19 cellular contexts compared by ENCODE assay signal in the genomic region with DNA sequence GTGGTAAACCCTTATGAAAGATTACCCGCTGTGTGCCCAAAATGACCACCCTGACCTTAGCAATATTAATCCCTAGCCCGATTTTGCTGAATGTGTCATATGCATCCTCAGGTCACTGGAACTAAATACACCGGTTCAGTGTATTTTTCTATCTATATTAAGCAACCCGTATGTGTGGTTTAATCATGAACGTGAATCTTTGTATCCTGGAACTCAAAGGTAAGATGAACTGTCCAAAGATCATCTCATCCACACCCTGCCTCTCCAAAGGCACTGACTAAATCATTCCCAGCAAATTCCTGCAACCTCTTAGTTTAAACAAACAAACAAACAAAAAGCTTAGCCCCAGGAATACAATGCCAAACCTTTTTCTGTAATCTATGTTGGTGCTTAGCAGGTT.
A peak's percentile ranks its signal among the peaks of the same experiment; 100 is the strongest.
DNase-seq lines count a peak whose midpoint lies in the region; ATAC-seq, FAIRE-seq and TF ChIP-seq lines count a peak whose summit lies in the region.
"Had no signal": no experiment of that assay in that cellular context is flagged by ENCODE, and none has a peak within 500 bp of the region (broad histone marks: within the 10 kb centered on the region; RNA-seq: fewer than 3 reads in every experiment).

No MANE protein-coding gene starts in this region.

- H3K4me1 ChIP-seq in A549: 0 out of 3 replicates have a peak, but pooled peaks cover 4% of the 10 kb centered on the region

- no peak for TF ChIP-seq RAD21 in A549 (conservative IDR thresholded peaks at IDR 0.05 in 1 of 2, IDR thresholded peaks at IDR 0.05 in 1 of 2)

- CTCF ChIA-PET in activated CD4-positive, alpha-beta T cell treated with anti-CD3 and anti-CD28 coated beads, Interleukin-2, amount 10 ng/mL, durations not matched to agents 7 days and 5 days (lab: Charles Lee): interaction anchor here (1.0 to 1.6 kb wide), 3 partner anchors 7 to 81 kb away, joined by 3 read pairs; no protein-coding TSS in a partner anchor
- CTCF ChIA-PET in A549 (lab: Yijun Ruan, JAX): no interaction called here

- TF ChIP-seq CTCF in A549 (IDR thresholded peaks at IDR 0.05): no peak

- peaks cover 27% of the 10 kb centered on the region for H3K27me3 Mint-ChIP-seq in activated CD4-positive, alpha-beta T cell treated with anti-CD3 and anti-CD28 coated beads, Interleukin-2, amount 10 ng/mL, durations not matched to agents 7 days and 5 days
- H3K27me3 Mint-ChIP-seq in immature natural killer cell (ENCODE audit: low read depth in 3 of 3): peaks cover 34 to 65% (median 35%) of the 10 kb centered on the region in 3 donors

- no peak for TF ChIP-seq EP300 in A549 (IDR thresholded peaks at IDR 0.05)

- H3K27ac ChIP-seq in A549 (no peak overlapping the region), KOPT-K1 (ENCODE audit: low read depth, low read length, poor library complexity, severe bottlenecking) (peak overlapping the region; percentile 69)

- no peak for TF ChIP-seq POLR2A in A549 (IDR thresholded peaks at IDR 0.05; ENCODE audit: low read length)

- ATAC-seq in A549: no peak; a peak in 1 of 6 replicates
- ATAC-seq in HG03135 (IDR thresholded peaks at IDR 0.05; ENCODE audit: unreplicated experiment): no peak
- ATAC-seq in GM21447 (IDR thresholded peaks at IDR 0.05; ENCODE audit: unreplicated experiment): no peak
- ATAC-seq: GM23338 had no signal

- H3K36me3 Mint-ChIP-seq in activated CD4-positive, alpha-beta T cell treated with anti-CD3 and anti-CD28 coated beads, Interleukin-2, amount 10 ng/mL, durations not matched to agents 7 days and 5 days (ENCODE audit: low read depth): peaks cover 37% of the 10 kb centered on the region
- H3K36me3 Mint-ChIP-seq in immature natural killer cell: no peaks in the 10 kb centered on the region
- H3K36me3 Mint-ChIP-seq: CD4-positive, alpha-beta memory T cell had no signal

- H3K27ac Mint-ChIP-seq in activated CD4-positive, alpha-beta T cell treated with anti-CD3 and anti-CD28 coated beads, Interleukin-2, amount 10 ng/mL, durations not matched to agents 7 days and 5 days: peak overlapping the region; percentile 92
- no peak overlapping the region for H3K27ac Mint-ChIP-seq in immature natural killer cell
- H3K27ac Mint-ChIP-seq: GM23338 had no signal

- FAIRE-seq in A549 (lab: Jason Lieb, UNC): no peak

- H3K9me3 Mint-ChIP-seq in activated CD4-positive, alpha-beta T cell treated with anti-CD3 and anti-CD28 coated beads, Interleukin-2, amount 10 ng/mL, durations not matched to agents 7 days and 5 days: peaks cover 16% of the 10 kb centered on the region
- H3K9me3 Mint-ChIP-seq in immature natural killer cell: no peaks in the 10 kb centered on the region

- H3K4me2 ChIP-seq in A549: peak overlapping the region; percentile 22; the same call in 1 of the 3 replicates
- H3K4me2 ChIP-seq: GM23338 had no signal

- WGBS in A549 (ENCODE audit: missing lambda C conversion rate): 28% methylated on average over 5 of the region's 5 CpGs

- H3K9me3 ChIP-seq in A549 (no peaks in the 10 kb centered on the region), KOPT-K1 (ENCODE audit: insufficient read depth, low read length, poor library complexity, severe bottlenecking) (peaks cover 2% of the 10 kb centered on the region)

- POLR2A ChIA-PET in activated CD4-positive, alpha-beta T cell treated with anti-CD3 and anti-CD28 coated beads, Interleukin-2, amount 10 ng/mL, durations not matched to agents 7 days and 5 days (lab: Charles Lee): no interaction called here
- POLR2A ChIA-PET in A549 (lab: Yijun Ruan, JAX): no interaction called here

- H3K4me1 Mint-ChIP-seq in activated CD4-positive, alpha-beta T cell treated with anti-CD3 and anti-CD28 coated beads, Interleukin-2, amount 10 ng/mL, durations not matched to agents 7 days and 5 days: peaks cover 62% of the 10 kb centered on the region
- H3K4me1 Mint-ChIP-seq in immature natural killer cell: peaks cover 53 to 61% of the 10 kb centered on the region in 2 donors

- H3K36me3 ChIP-seq in KOPT-K1 (ENCODE audit: insufficient read depth, low read length): no peaks in the 10 kb centered on the region

- no peak overlapping the region for H3K4me3 ChIP-seq in A549
- H3K4me3 ChIP-seq: GM23338 had no signal

- DNase-seq in activated CD4-positive, alpha-beta T cell treated with anti-CD3 and anti-CD28 coated beads, Interleukin-2, amount 10 ng/mL, durations not matched to agents 7 days and 5 days: no peak
- DNase-seq in activated CD4-positive, alpha-beta T cell treated with anti-CD3 and anti-CD28 coated beads, Interleukin-2, amount 50 U/mL, for 4 hours: no peak
- DNase-seq in A549 (ENCODE audit: low read depth in 1 of 2, low spot score in 1 of 2) (no peak), immature natural killer cell (no peak), cerebellar nuclear complex (lab: John Stamatoyannopoulos, UW) (no peak)
- DNase-seq: Calu3, HCEC 1CT, NCI-H1105, NCI-H1694, NCI-H2107, NCI-H510A treated with DMSO at 0.1 percent for 48 hours, NCI-H774, RPMI8226, SHP77 treated with DMSO at 0.1 percent for 48 hours had no signal

- no peak overlapping the region for H3K4me3 Mint-ChIP-seq in activated CD4-positive, alpha-beta T cell treated with anti-CD3 and anti-CD28 coated beads, Interleukin-2, amount 10 ng/mL, durations not matched to agents 7 days and 5 days
- peak overlapping the region in 3 of 5 donors; percentile 56 to 64 (median 56) for H3K4me3 Mint-ChIP-seq in immature natural killer cell
- H3K4me3 Mint-ChIP-seq: GM23338 had no signal

TF ChIP-seq in A549, 52 proteins besides CTCF, POLR2A, EP300 and RAD21:
- TF ChIP-seq, protein P1, sequence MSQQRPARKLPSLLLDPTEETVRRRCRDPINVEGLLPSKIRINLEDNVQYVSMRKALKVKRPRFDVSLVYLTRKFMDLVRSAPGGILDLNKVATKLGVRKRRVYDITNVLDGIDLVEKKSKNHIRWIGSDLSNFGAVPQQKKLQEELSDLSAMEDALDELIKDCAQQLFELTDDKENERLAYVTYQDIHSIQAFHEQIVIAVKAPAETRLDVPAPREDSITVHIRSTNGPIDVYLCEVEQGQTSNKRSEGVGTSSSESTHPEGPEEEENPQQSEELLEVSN (IDR thresholded peaks at IDR 0.05; ENCODE audit: borderline replicate concordance, low read depth): no peak
- TF ChIP-seq, protein P2, sequence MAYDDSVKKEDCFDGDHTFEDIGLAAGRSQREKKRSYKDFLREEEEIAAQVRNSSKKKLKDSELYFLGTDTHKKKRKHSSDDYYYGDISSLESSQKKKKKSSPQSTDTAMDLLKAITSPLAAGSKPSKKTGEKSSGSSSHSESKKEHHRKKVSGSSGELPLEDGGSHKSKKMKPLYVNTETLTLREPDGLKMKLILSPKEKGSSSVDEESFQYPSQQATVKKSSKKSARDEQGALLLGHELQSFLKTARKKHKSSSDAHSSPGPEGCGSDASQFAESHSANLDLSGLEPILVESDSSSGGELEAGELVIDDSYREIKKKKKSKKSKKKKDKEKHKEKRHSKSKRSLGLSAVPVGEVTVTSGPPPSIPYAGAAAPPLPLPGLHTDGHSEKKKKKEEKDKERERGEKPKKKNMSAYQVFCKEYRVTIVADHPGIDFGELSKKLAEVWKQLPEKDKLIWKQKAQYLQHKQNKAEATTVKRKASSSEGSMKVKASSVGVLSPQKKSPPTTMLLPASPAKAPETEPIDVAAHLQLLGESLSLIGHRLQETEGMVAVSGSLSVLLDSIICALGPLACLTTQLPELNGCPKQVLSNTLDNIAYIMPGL (CRISPR knock-in tag; IDR thresholded peaks at IDR 0.05; ENCODE audit: borderline replicate concordance): no peak
- TF ChIP-seq, protein P3, sequence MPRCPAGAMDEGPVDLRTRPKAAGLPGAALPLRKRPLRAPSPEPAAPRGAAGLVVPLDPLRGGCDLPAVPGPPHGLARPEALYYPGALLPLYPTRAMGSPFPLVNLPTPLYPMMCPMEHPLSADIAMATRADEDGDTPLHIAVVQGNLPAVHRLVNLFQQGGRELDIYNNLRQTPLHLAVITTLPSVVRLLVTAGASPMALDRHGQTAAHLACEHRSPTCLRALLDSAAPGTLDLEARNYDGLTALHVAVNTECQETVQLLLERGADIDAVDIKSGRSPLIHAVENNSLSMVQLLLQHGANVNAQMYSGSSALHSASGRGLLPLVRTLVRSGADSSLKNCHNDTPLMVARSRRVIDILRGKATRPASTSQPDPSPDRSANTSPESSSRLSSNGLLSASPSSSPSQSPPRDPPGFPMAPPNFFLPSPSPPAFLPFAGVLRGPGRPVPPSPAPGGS (IDR thresholded peaks at IDR 0.05): no peak
- no peak for TF ChIP-seq EHF (CRISPR knock-in tag; IDR thresholded peaks at IDR 0.05)
